ENCODE assay signal across 11 cellular contexts in genomic region chr1:174969977-174970376, GRCh38. TPM values are rescaled to one million over a fixed set of nuclear protein-coding genes. Genes with fewer than 3 reads are reported as not detected.
DNase-seq lines count a peak whose midpoint lies in the region; ATAC-seq and TF ChIP-seq lines count a peak whose summit lies in the region.
"Had no signal": no experiment of that assay in that cellular context is flagged by ENCODE, and none has a peak within 500 bp of the region (broad histone marks: within the 10 kb centered on the region; RNA-seq: fewer than 3 reads in every experiment).

No MANE protein-coding gene starts in this region.

- peak overlapping the region; percentile 72 for H3K4me3 Mint-ChIP-seq in activated T-helper 17 cell treated with anti-CD3 and anti-CD28 coated beads, Interleukin-2, amount 50 U/mL, for 72 hours

- peak overlapping the region; percentile 97 for H3K27ac Mint-ChIP-seq in activated T-helper 17 cell treated with anti-CD3 and anti-CD28 coated beads, Interleukin-2, amount 50 U/mL, for 72 hours

- DNase-seq in GM13977 (ENCODE audit: low spot score) (peak; percentile 35), non-pigmented ciliary epithelial cell (ENCODE audit: low read depth) (peak; percentile 74), activated gamma-delta T cell treated with Interleukin-2 at 50 U/mL for 16 hours (no peak), adrenal gland (no peak), NCI-H1417 (lab: John Stamatoyannopoulos, UW) (no peak)
- DNase-seq in stimulated activated CD4-positive, alpha-beta T cell treated with anti-CD3 and anti-CD28 coated beads, Interleukin-12 subunit alpha, Interleukin-12 subunit beta, amount 100 ng/mL, for 4 hours: no peak
- DNase-seq: Caco-2, NCI-H2029 treated with DMSO at 0.1 percent for 48 hours had no signal

- no peak overlapping the region for H3K4me3 ChIP-seq in adrenal gland

- intact Hi-C loops in adrenal gland (cut with DNase I): no loop called here

- no peaks in the 10 kb centered on the region for H3K27me3 ChIP-seq in adrenal gland

- TF ChIP-seq POLR2A in adrenal gland (IDR thresholded peaks at IDR 0.05): no peak

- peak; percentile 48 for ATAC-seq in HG02852 (IDR thresholded peaks at IDR 0.05; ENCODE audit: unreplicated experiment)
- ATAC-seq in activated T-helper 17 cell treated with anti-CD3 and anti-CD28 coated beads, Interleukin-2, amount 50 U/mL, for 72 hours (replicated peaks): peak; percentile 63
- ATAC-seq: sciatic nerve had no signal

- no peaks in the 10 kb centered on the region for H3K9me3 ChIP-seq in adrenal gland (replicated peaks in 1 of 3)
- H3K9me3 ChIP-seq: Caco-2 had no signal

- H3K4me1 ChIP-seq in adrenal gland (replicated peaks in 1 of 2): peaks cover 15 to 33% of the 10 kb centered on the region in 2 donors

- no peak overlapping the region for H3K27ac ChIP-seq in adrenal gland

- 92 to 100% (median 98%) methylated on average over 1 of the region's 1 CpG for WGBS in adrenal gland, 4 donors

- no peaks in the 10 kb centered on the region for H3K36me3 ChIP-seq in adrenal gland (replicated peaks in 1 of 2)

- in situ Hi-C loops in GM13977 (cut with MboI; ENCODE audit: low pct_unique_long_range_greater_than_20kb, low sequenced_read_pairs, unreplicated experiment): no loop called here

- H3K9me3 Mint-ChIP-seq in activated T-helper 17 cell treated with anti-CD3 and anti-CD28 coated beads, Interleukin-2, amount 50 U/mL, for 72 hours: no peaks in the 10 kb centered on the region

- no peak for TF ChIP-seq CTCF in GM13977 (IDR thresholded peaks at IDR 0.05; ENCODE audit: extremely low read depth, insufficient read depth, missing control alignments)
- TF ChIP-seq CTCF in adrenal gland (IDR thresholded peaks at IDR 0.05): no peak

- no peaks in the 10 kb centered on the region for H3K27me3 Mint-ChIP-seq in activated T-helper 17 cell treated with anti-CD3 and anti-CD28 coated beads, Interleukin-2, amount 50 U/mL, for 72 hours

- H3K4me1 Mint-ChIP-seq in activated T-helper 17 cell treated with anti-CD3 and anti-CD28 coated beads, Interleukin-2, amount 50 U/mL, for 72 hours: peaks cover 53% of the 10 kb centered on the region

- peaks cover 44% of the 10 kb centered on the region for H3K36me3 Mint-ChIP-seq in activated T-helper 17 cell treated with anti-CD3 and anti-CD28 coated beads, Interleukin-2, amount 50 U/mL, for 72 hours (ENCODE audit: low read depth)

RNA-seq across cellular contexts. Expression of gene CACYBP, which starts 29.8 kb away (rescaled TPM):
- 100 to 1,000 TPM; 289 to 427 TPM for total RNA-seq in activated T-helper 17 cell treated with anti-CD3 and anti-CD28 coated beads, Interleukin-2, amount 50 U/mL, for 72 hours
- total RNA-seq in adrenal gland: 100 to 1,000 TPM in 1 of 8 donors, 10 to 100 TPM in 7; 32.3 to 123 (median 60.0) TPM
- 100 to 1,000 TPM in 1 of 3 donors, 10 to 100 TPM in 2; 18.7 to 244 (median 23.7) TPM for polyA plus RNA-seq in adrenal gland

RNA-seq across cellular contexts. Expression of gene MRPS14, which starts 53.2 kb away (rescaled TPM):
- total RNA-seq in activated T-helper 17 cell treated with anti-CD3 and anti-CD28 coated beads, Interleukin-2, amount 50 U/mL, for 72 hours: 10 to 100 TPM; 25.0 to 31.5 TPM
- total RNA-seq in adrenal gland: 10 to 100 TPM; 22.8 to 48.4 (median 29.3) TPM
- 10 to 100 TPM; 10.8 to 50.7 (median 16.7) TPM for polyA plus RNA-seq in adrenal gland

Comparison
In these comparisons a context has a peak if more than half of its experiments do, and no peak if none do; other contexts are left out.
1. DNase-seq: peak in GM13977 (single experiment) and non-pigmented ciliary epithelial cell (single experiment); none in activated gamma-delta T cell treated with Interleukin-2 at 50 U/mL for 16 hours (single experiment), adrenal gland (0 of 7), NCI-H1417 (0 of 3) and stimulated activated CD4-positive, alpha-beta T cell treated with anti-CD3 and anti-CD28 coated beads, Interleukin-12 subunit alpha, Interleukin-12 subunit beta, amount 100 ng/mL, for 4 hours (single experiment).